In the genomic region with DNA sequence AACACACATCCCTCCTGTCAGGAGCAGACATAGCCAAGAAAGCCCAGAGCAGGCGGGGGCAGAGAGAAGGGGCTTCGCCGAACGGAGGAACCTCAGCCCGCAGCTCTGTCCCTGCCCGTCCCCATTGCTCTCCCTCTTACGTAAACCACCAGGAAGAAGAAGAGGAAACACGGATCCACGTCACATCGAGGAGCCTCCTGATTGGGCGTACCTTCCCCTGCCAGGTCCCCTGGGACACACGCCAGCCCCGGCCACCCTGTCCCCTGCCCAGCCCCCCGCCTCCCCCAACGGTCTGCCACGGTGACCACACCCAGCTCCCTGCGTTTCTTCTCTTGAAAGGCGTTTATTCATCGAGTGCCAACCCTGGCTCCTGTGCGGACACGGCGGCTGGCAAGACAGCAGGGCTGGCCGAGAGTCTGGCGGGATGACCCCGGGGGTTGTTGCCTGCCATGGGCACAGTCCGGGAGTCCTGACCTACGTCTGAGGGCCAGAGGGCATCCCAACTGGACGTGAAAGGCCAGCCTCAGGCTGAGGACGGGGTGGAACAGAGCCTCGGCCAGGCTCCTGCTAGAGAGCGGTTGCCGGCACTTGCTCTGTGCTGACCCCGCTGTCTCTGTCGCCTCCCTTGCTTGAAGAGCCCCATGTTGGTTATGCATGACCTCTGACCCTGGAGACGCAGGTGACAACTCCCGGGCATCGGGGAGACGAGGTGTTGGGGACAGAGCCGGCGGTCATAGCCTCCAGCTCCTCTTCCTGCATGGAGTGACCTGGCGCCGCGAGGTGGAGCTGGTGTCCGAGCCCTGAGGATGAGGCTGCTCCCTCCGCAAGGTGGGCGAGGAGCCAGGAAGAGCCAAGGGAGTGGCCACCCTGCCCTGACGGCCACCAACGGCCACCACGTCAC, we compare ENCODE assay signal across 9 cellular contexts. TPM values are rescaled to one million over a fixed set of nuclear protein-coding genes. Genes with fewer than 3 reads are reported as not detected.
A peak's percentile ranks its signal among the peaks of the same experiment; 100 is the strongest.
DNase-seq lines count a peak whose midpoint lies in the region; ATAC-seq and TF ChIP-seq lines count a peak whose summit lies in the region.
"Had no signal": no experiment of that assay in that cellular context is flagged by ENCODE, and none has a peak within 500 bp of the region (broad histone marks: within the 10 kb centered on the region; RNA-seq: fewer than 3 reads in every experiment).

No MANE protein-coding gene starts in this region.

- TF ChIP-seq CTCF in NB4 (IDR thresholded peaks at IDR 0.05; ENCODE audit: low read depth, low read length), result no peak
- TF ChIP-seq CTCF in nephron progenitor cell (IDR thresholded peaks at IDR 0.05), result no peak

- peak overlapping the region; percentile 63 for H3K4me3 ChIP-seq in NB4 (ENCODE audit: low read depth, low read length)
- H3K4me3 ChIP-seq: cardiac muscle cell had no signal

- peak overlapping the region; percentile 61 for H3K4me3 Mint-ChIP-seq in T-helper 17 cell
- no peak overlapping the region for H3K4me3 Mint-ChIP-seq in nephron progenitor cell

- H3K36me3 Mint-ChIP-seq in T-helper 17 cell (ENCODE audit: low read depth) (no peaks in the 10 kb centered on the region), nephron progenitor cell (ENCODE audit: low read depth) (no peaks in the 10 kb centered on the region)

- peak; percentile 82 for TF ChIP-seq POLR2A in NB4 (IDR thresholded peaks at IDR 0.05; ENCODE audit: extremely low read depth, insufficient read length)

- H3K27me3 Mint-ChIP-seq in T-helper 17 cell (no peaks in the 10 kb centered on the region), nephron progenitor cell (ENCODE audit: low read depth, poor library complexity) (peaks cover 13% of the 10 kb centered on the region)

- ATAC-seq in T-helper 17 cell (peak; percentile 41), HG03457 (IDR thresholded peaks at IDR 0.05; ENCODE audit: unreplicated experiment) (no peak)

- no peaks in the 10 kb centered on the region for H3K9me3 ChIP-seq in T-helper 17 cell (ENCODE audit: control insufficient read depth, low read length, poor library complexity, severe bottlenecking)

- no peaks in the 10 kb centered on the region for H3K9me3 Mint-ChIP-seq in nephron progenitor cell

- peak overlapping the region; percentile 47 for H3K27ac Mint-ChIP-seq in T-helper 17 cell
- no peak overlapping the region for H3K27ac Mint-ChIP-seq in nephron progenitor cell

- H3K4me1 Mint-ChIP-seq in T-helper 17 cell, result peaks cover 5% of the 10 kb centered on the region
- H3K4me1 Mint-ChIP-seq in nephron progenitor cell, result peaks cover 21% of the 10 kb centered on the region

- DNase-seq in COR-L47 (lab: John Stamatoyannopoulos, UW) (peak; percentile 94), NB4 (ENCODE audit: low read depth) (peak; percentile 98), T-helper 17 cell (no peak), inferior parietal cortex (ENCODE audit: extremely low spot score) (peak; percentile 62), RKO (ENCODE audit: low spot score) (no peak), nephron progenitor cell (no peak), GM19240 (ENCODE audit: insufficient read length, low spot score) (no peak)

RNA-seq across cellular contexts. Expression of gene ACSF3, which starts 40.6 kb away (rescaled TPM):
- total RNA-seq in T-helper 17 cell, result 10 to 100 TPM; 48.0 to 53.6 TPM

Comparison
In these comparisons a context has a peak if more than half of its experiments do, and no peak if none do; other contexts are left out.
1. DNase-seq: peak in COR-L47 (single experiment), NB4 (single experiment) and inferior parietal cortex (single experiment); none in T-helper 17 cell (0 of 3), RKO (single experiment), nephron progenitor cell (single experiment) and GM19240 (single experiment).